Comparison of ENCODE assay signal across 8 cellular contexts in genomic region chr5:115626444-115626823, GRCh38. TPM values are rescaled to one million over a fixed set of nuclear protein-coding genes. Genes with fewer than 3 reads are reported as not detected.
DNase-seq lines count a peak whose midpoint lies in the region; ATAC-seq, FAIRE-seq and TF ChIP-seq lines count a peak whose summit lies in the region.

No MANE protein-coding gene starts in this region.

- H3K27ac ChIP-seq in dorsolateral prefrontal cortex, result peak overlapping the region; percentile 57 to 96 (median 91)
- H3K27ac ChIP-seq in mucosa of rectum (ENCODE audit: low read depth in 2 of 2, low read length in 2 of 2), result peak overlapping the region; percentile 71 to 75

- H3K9me3 ChIP-seq in MG63 (no peaks in the 10 kb centered on the region), mucosa of rectum (ENCODE audit: control insufficient read depth in 2 of 2, low read length in 2 of 2) (no peaks in the 10 kb centered on the region)

- no peak for TF ChIP-seq POLR2A in GM18505 (IDR thresholded peaks at IDR 0.05; ENCODE audit: borderline replicate concordance, extremely low read depth, insufficient read depth, insufficient read length)
- no peak for TF ChIP-seq POLR2A in H54 (IDR thresholded peaks at IDR 0.05; ENCODE audit: low read depth, low read length)

- H3K4me1 ChIP-seq in mucosa of rectum (ENCODE audit: control insufficient read depth in 2 of 2, insufficient read depth in 2 of 2, low read length in 2 of 2), result peaks cover 25 to 33% of the 10 kb centered on the region in 2 donors

- intact Hi-C loops in dorsolateral prefrontal cortex (cut with DNase I), result loop anchor here (2.0 to 5.0 kb wide), 5 partner anchors 22 to 446 kb away; partner anchors contain the start of genes AP3S1 (in 1 of the 2), ATG12 (in 1 of the 2), CDO1 (in 1 of the 2) and FEM1C (in 1 of the 2)

- H3K9ac ChIP-seq in mucosa of rectum (ENCODE audit: low read depth in 1 of 2, low read length in 2 of 2), result peak overlapping the region; percentile 89 to 99

- peak in 3 of 56 donors; percentile 3 to 18 (median 6) for TF ChIP-seq CTCF in dorsolateral prefrontal cortex (IDR thresholded peaks at IDR 0.05 in 54 of 56, conservative IDR thresholded peaks at IDR 0.05 in 2 of 56; ENCODE audit: low read depth in 1 of 56, partially characterized antibody in 56 of 56)

- FAIRE-seq in H54 (lab: Jason Lieb, UNC), result no peak

- peak; percentile 30 for ATAC-seq in GM18505 (IDR thresholded peaks at IDR 0.05; ENCODE audit: unreplicated experiment)

- peak overlapping the region; percentile 93 for H3K4me3 ChIP-seq in MG63
- peak overlapping the region; percentile 58 to 99 (median 89) for H3K4me3 ChIP-seq in dorsolateral prefrontal cortex
- H3K4me3 ChIP-seq in mucosa of rectum (ENCODE audit: low read length in 2 of 2), result peak overlapping the region; percentile 66 to 85

- H3K36me3 ChIP-seq in MG63 (peaks cover 18% of the 10 kb centered on the region), mucosa of rectum (ENCODE audit: control insufficient read depth in 2 of 2, insufficient read depth in 2 of 2, low read length in 2 of 2) (peaks cover 0 to 1% of the 10 kb centered on the region in 2 donors)

- DNase-seq in H54 (ENCODE audit: insufficient read length, low spot score) (peak; percentile 12), MG63 (no peak), dorsolateral prefrontal cortex (no peak), activated gamma-delta T cell (lab: John Stamatoyannopoulos, UW) (no peak), NCI-H1105 (lab: John Stamatoyannopoulos, UW) (no peak)
- no peak for DNase-seq in NK-92 treated with Interleukin-12 subunit alpha and Interleukin-12 subunit beta, amount 100 ng/mL, for 24 hours (lab: John Stamatoyannopoulos, UW)

- no peaks in the 10 kb centered on the region for H3K27me3 ChIP-seq in MG63
- H3K27me3 ChIP-seq in dorsolateral prefrontal cortex, result no peaks in the 10 kb centered on the region
- H3K27me3 ChIP-seq in mucosa of rectum (ENCODE audit: control insufficient read depth in 2 of 2, insufficient read depth in 2 of 2, low read length in 2 of 2), result no peaks in the 10 kb centered on the region

RNA-seq across cellular contexts. Expression of gene TMED7, which starts 0.6 kb away (rescaled TPM):
- 57.0 and 78.8 TPM in 2 replicates for total RNA-seq in MG63 (2014; rRNA removed; shearing (Covaris generic); ENCODE audit: low replicate concordance)
- 100 to 1,000 TPM in 2 of 120 experiments, 10 to 100 TPM in 118; 48.1 to 112 (median 68.4) TPM for total RNA-seq in dorsolateral prefrontal cortex

RNA-seq across cellular contexts. Expression of gene TICAM2, which starts 24.2 kb away (rescaled TPM):
- total RNA-seq in MG63 (2014; rRNA removed; shearing (Covaris generic); ENCODE audit: low replicate concordance), result 1.2 and 6.3 TPM in 2 replicates
- 1 to 10 TPM; 2.5 to 9.2 (median 5.4) TPM for total RNA-seq in dorsolateral prefrontal cortex
